ENCODE assay signal across 18 cellular contexts in the genomic region with DNA sequence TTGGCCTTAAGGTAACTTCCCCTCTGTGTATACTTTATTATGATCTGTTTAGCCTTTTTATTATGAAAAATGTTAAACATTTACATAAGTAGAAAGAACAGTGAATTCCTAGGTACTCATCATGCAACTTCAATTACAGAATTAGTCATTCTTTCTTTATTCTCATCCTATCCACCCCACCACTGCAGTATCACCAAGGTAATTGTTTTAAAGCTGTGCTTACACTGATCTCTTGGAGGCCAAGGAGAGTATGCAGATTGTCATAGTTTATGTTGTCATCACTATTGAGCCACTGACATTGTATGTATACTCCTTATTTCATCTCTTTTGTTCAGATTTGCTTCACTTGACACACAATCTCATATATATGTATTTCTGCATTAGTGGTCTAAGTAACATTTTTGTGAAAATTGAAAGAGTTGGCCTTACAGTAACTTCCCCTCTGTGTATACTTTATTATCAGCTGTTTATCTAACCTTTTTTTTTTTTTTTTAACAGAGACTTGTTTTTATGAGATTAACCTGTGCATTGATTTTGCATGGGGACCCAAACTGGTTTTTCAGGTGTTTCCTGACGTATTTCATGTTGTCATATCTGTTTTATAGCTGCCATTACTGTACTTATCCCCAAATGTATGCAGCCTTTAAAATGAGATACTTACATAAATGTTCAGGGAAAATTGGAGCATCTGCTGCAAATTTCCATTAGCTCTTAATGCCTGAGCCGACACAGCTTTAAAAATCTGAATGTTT. TPM values are rescaled to one million over a fixed set of nuclear protein-coding genes. Genes with fewer than 3 reads are reported as not detected.
A peak's percentile ranks its signal among the peaks of the same experiment; 100 is the strongest.
DNase-seq lines count a peak whose midpoint lies in the region; ATAC-seq, FAIRE-seq and TF ChIP-seq lines count a peak whose summit lies in the region.
"Had no signal": no experiment of that assay in that cellular context is flagged by ENCODE, and none has a peak within 500 bp of the region (broad histone marks: within the 10 kb centered on the region; RNA-seq: fewer than 3 reads in every experiment).

No MANE protein-coding gene starts in this region.

- no peak for ATAC-seq in GM12878
- ATAC-seq in psoas muscle = no peak
- no peak for ATAC-seq in HG03159 (IDR thresholded peaks at IDR 0.05; ENCODE audit: unreplicated experiment)
- ATAC-seq: Right ventricle myocardium inferior had no signal

- H4K20me1 ChIP-seq in GM12878 (ENCODE audit: control insufficient read depth, insufficient read depth) = no peaks in the 10 kb centered on the region

- H3K27me3 ChIP-seq in Caco-2 (replicated peaks; ENCODE audit: control insufficient read depth, insufficient read depth, low read length) = no peaks in the 10 kb centered on the region
- H3K27me3 ChIP-seq in GM12878 (replicated peaks in 1 of 2; ENCODE audit: control insufficient read depth in 2 of 2, insufficient read depth in 2 of 2, low read length in 1 of 2) = no peaks in the 10 kb centered on the region
- H3K27me3 ChIP-seq in psoas muscle (ENCODE audit: insufficient read depth in 3 of 3, low read length in 2 of 3) = no peaks in the 10 kb centered on the region

- CTCF ChIA-PET in Caco-2 (lab: Charles Lee) = interaction anchor here (1.0 kb wide), 1 partner anchor 13 kb away, joined by 3 read pairs; no protein-coding TSS in a partner anchor
- CTCF ChIA-PET in GM12878 (lab: Yijun Ruan, JAX) = interaction anchor here (0.7 to 1.8 kb wide), 3 partner anchors 10 to 31 kb away, joined by 3 to 9 read pairs (median 5); no protein-coding TSS in a partner anchor

- H3K9ac ChIP-seq in GM12878 (ENCODE audit: control insufficient read depth, insufficient read depth, low read length) = no peak overlapping the region

- no peak overlapping the region; the same call in 1 of the 2 replicates for H3K27ac ChIP-seq in GM12878 (ENCODE audit: control insufficient read depth, insufficient read depth)
- H3K27ac ChIP-seq in psoas muscle = peak overlapping the region; percentile 76

- H3K4me1 Mint-ChIP-seq in Caco-2 (ENCODE audit: low read depth, unreplicated experiment) = peaks cover 30% of the 10 kb centered on the region
- H3K4me1 Mint-ChIP-seq in HFFc6 (ENCODE audit: low read depth) = peaks cover 58% of the 10 kb centered on the region

- H3K79me2 ChIP-seq in GM12878 (ENCODE audit: control insufficient read depth, insufficient read depth, low read length) = peaks cover 50% of the 10 kb centered on the region

- peak overlapping the region; percentile 60 for H3K4me3 Mint-ChIP-seq in Caco-2 (ENCODE audit: unreplicated experiment)
- H3K4me3 Mint-ChIP-seq in HFFc6 = no peak overlapping the region

- H3K36me3 Mint-ChIP-seq in Caco-2 (ENCODE audit: insufficient read depth, unreplicated experiment) (peaks cover 51% of the 10 kb centered on the region), HFFc6 (ENCODE audit: low read depth) (peaks cover 48% of the 10 kb centered on the region)

- H3K36me3 ChIP-seq in Caco-2 (ENCODE audit: control insufficient read depth, insufficient read depth, low read length) = peaks cover 18% of the 10 kb centered on the region
- H3K36me3 ChIP-seq in GM12878 (ENCODE audit: control insufficient read depth in 2 of 2, insufficient read depth in 2 of 2, low read length in 1 of 2) = peaks cover 12 to 17% of the 10 kb centered on the region in 2 experiments
- peaks cover 5 to 59% of the 10 kb centered on the region in 2 donors for H3K36me3 ChIP-seq in psoas muscle (ENCODE audit: insufficient read depth in 1 of 2, low read depth in 1 of 2)

- POLR2A ChIA-PET in Caco-2 (lab: Charles Lee) (interaction anchor here (0.7 kb wide), 1 partner anchor 56 kb away, joined by 3 read pairs; the partner anchor contains the start of gene DPY19L3), GM12878 (lab: Charles Lee) (interaction anchor here (0.6 to 0.7 kb wide), 2 partner anchors 154 to 1023 kb away, joined by 4 to 5 read pairs; no protein-coding TSS in a partner anchor)

- SMC1A ChIA-PET in GM12878 (lab: Charles Lee; ENCODE audit: uncharacterized antibody, unreplicated experiment) = interaction anchor here (0.6 to 2.0 kb wide), 4 partner anchors 8 to 12 kb away, joined by 3 to 6 read pairs (median 4); no protein-coding TSS in a partner anchor

- WGBS in GM12878 (ENCODE audit: insufficient coverage, insufficient replicate concordance, low lambda C conversion rate, missing lambda C conversion rate) = 97% methylated on average over 2 of the region's 2 CpGs
- WGBS in psoas muscle, 3 donors = 97 to 98% (median 97%) methylated on average over 2 of the region's 2 CpGs

- H2AFZ ChIP-seq in GM12878 (ENCODE audit: control insufficient read depth, low read depth, low read length) = no peak overlapping the region

- H3K27ac Mint-ChIP-seq in Caco-2 (ENCODE audit: unreplicated experiment) = peak overlapping the region; percentile 84
- no peak overlapping the region; the same call in 1 of the 2 replicates for H3K27ac Mint-ChIP-seq in HFFc6

- intact Hi-C loops in Caco-2 (cut with micrococcal nuclease; ENCODE audit: unreplicated experiment) = loop anchor here (1.0 to 2.0 kb wide), 2 partner anchors 23 to 55 kb away; partner anchors contain the start of gene DPY19L3
- intact Hi-C loops in GM12878 (cut with micrococcal nuclease; ENCODE audit: unreplicated experiment) = loop anchor here (5.0 kb wide), 2 partner anchors 57 to 232 kb away; partner anchors contain the start of genes DPY19L3 and PDCD5
- intact Hi-C loops in psoas muscle (cut with DNase I) = loop anchor here (2.0 to 10.0 kb wide), 3 partner anchors 55 to 335 kb away; partner anchors contain the start of gene DPY19L3 (in 2 of the 2)

- RAD21 ChIA-PET in GM12878 (lab: Charles Lee; ENCODE audit: unreplicated experiment) = no interaction called here

- H3K4me3 ChIP-seq in Caco-2 (ENCODE audit: low read depth, low read length) (no peak overlapping the region), GM12878 (no peak overlapping the region), psoas muscle (no peak overlapping the region)
- H3K4me3 ChIP-seq: mucosa of descending colon had no signal

- TF ChIP-seq CTCF in Caco-2 (IDR thresholded peaks at IDR 0.05; ENCODE audit: insufficient read depth in 1 of 2, low read depth in 1 of 2, low read length in 1 of 2, severe bottlenecking in 1 of 2, unreplicated experiment in 1 of 2) (no peak), HFFc6 (IDR thresholded peaks at IDR 0.05) (no peak), GM12878 (IDR thresholded peaks at IDR 0.05 in 2 of 3, conservative IDR thresholded peaks at IDR 0.05 in 1 of 3; ENCODE audit: control insufficient read depth in 2 of 3, extremely low read depth in 1 of 3, insufficient read depth in 1 of 3, low read depth in 3 of 3, low read length in 3 of 3) (no peak), psoas muscle (IDR thresholded peaks at IDR 0.05) (no peak)

- no peak for TF ChIP-seq RAD21 in GM12878 (IDR thresholded peaks at IDR 0.05; ENCODE audit: insufficient read depth, low read depth, low read length)

- H3K4me2 ChIP-seq in GM12878 (ENCODE audit: control insufficient read depth, insufficient read depth) = peak overlapping the region; percentile 26

- in situ Hi-C loops in GM12878 (cut with MboI) = loop anchor here (10.0 kb wide), 1 partner anchor 215 kb away; no protein-coding TSS in a partner anchor

- no peak for TF ChIP-seq POLR2A in GM12878 (IDR thresholded peaks at IDR 0.05; ENCODE audit: low read depth, low read length)

- H3K9me3 Mint-ChIP-seq in Caco-2 (ENCODE audit: unreplicated experiment) = no peaks in the 10 kb centered on the region
- no peaks in the 10 kb centered on the region for H3K9me3 Mint-ChIP-seq in HFFc6

- peaks cover 25% of the 10 kb centered on the region for H3K4me1 ChIP-seq in Caco-2
- peaks cover 13% of the 10 kb centered on the region for H3K4me1 ChIP-seq in GM12878 (ENCODE audit: control insufficient read depth, insufficient read depth, low read length)
- peaks cover 56% of the 10 kb centered on the region for H3K4me1 ChIP-seq in psoas muscle

- BruUV-seq in Caco-2 (replicated peaks; lab: Mats Ljungman, UMichigan) (no TSS peak), GM12878 (replicated peaks; lab: Mats Ljungman, UMichigan) (no TSS peak)

- peak in 1 of 2 experiments; percentile 47 for DNase-seq in Caco-2
- peak; percentile 12 for DNase-seq in HFFc6
- no peak for DNase-seq in GM12878 (ENCODE audit: low read depth, low spot score)
- no peak for DNase-seq in psoas muscle
- DNase-seq in NCI-H2171 treated with DMSO at 0.1 percent for 48 hours (lab: John Stamatoyannopoulos, UW) = no peak
- DNase-seq in effector CD4-positive, alpha-beta T cell = no peak
- DNase-seq: activated CD4-positive, alpha-beta T cell treated with anti-CD3 and anti-CD28 coated beads, Interleukin-2, amount 50 U/mL, for 48 hours; activated naive CD4-positive, alpha-beta T cell treated with anti-CD3 and anti-CD28 coated beads, Interleukin-2, amount 50 U/mL, for 16 hours; C1 segment of cervical spinal cord; central memory CD4-positive, alpha-beta T cell; glutamatergic neuron; MM.1S; mucosa of descending colon; NCI-H2107; NCI-H82 had no signal

- FAIRE-seq in GM12878 (lab: Jason Lieb, UNC) = no peak
- FAIRE-seq: keratinocyte had no signal

- TF ChIP-seq EP300 in GM12878 (IDR thresholded peaks at IDR 0.05; ENCODE audit: borderline replicate concordance in 1 of 2, control insufficient read depth in 1 of 2, low read depth in 2 of 2, low read length in 2 of 2) = no peak

- no peaks in the 10 kb centered on the region for H3K9me3 ChIP-seq in Caco-2
- no peaks in the 10 kb centered on the region; the same call in 2 of the 3 replicates for H3K9me3 ChIP-seq in GM12878 (replicated peaks; ENCODE audit: control insufficient read depth, insufficient read depth, low read length)
- H3K9me3 ChIP-seq in psoas muscle = no peaks in the 10 kb centered on the region
- H3K9me3 ChIP-seq: mucosa of descending colon had no signal

- H3K27me3 Mint-ChIP-seq in Caco-2 (ENCODE audit: insufficient read depth, unreplicated experiment) = no peaks in the 10 kb centered on the region
- H3K27me3 Mint-ChIP-seq in HFFc6 (ENCODE audit: insufficient read depth) = no peaks in the 10 kb centered on the region

RNA-seq across cellular contexts. Expression of gene ZNF507, which starts 4.5 kb away (rescaled TPM):
- total RNA-seq in Caco-2 (2022) (26.6 and 27.4 TPM in 2 replicates), GM12878 (2014; rRNA removed) (9.4 and 10.6 TPM in 2 replicates), GM12878 (2014; rRNA removed; fragmentation: Illumina TruSeq; extraction: Trizol) (10.2 and 11.6 TPM in 2 replicates), GM12878 (2021) (16.5 and 17.4 TPM in 2 replicates), psoas muscle (10 to 100 TPM; 23.2 to 25.0 (median 23.8) TPM)
- 10 to 100 TPM; 13.0 to 18.3 (median 16.0) TPM for total RNA-seq in HFFc6 (2021; fragmentation: NEBNext Ultra II Directional; extraction: Animal tissue kit (Norgen Biotek cat#: 25700))
- total RNA-seq in GM12878 (2013; cell fraction: nucleolus; rRNA removed) = 66.7 and 70.4 TPM in 2 replicates
- polyA plus RNA-seq in GM12878 (2011; ENCODE audit: low read depth) = 6.6 TPM
- polyA plus RNA-seq in GM12878 (2011; rRNA removed) (18.4 and 21.5 TPM in 2 replicates), GM12878 (2014; fragmentation: Illumina TruSeq; extraction: Trizol) (15.8 and 18.8 TPM in 2 replicates), GM12878 (2014; fragmentation: Nextera tagmentation; extraction: Ambion mirVana) (1 to 10 TPM; 2.3 to 2.7 TPM), GM12878 (2014; rRNA removed) (10.0 and 10.3 TPM in 2 replicates), GM12878 (2016; fragmentation: Nextera tagmentation; extraction: Ambion mirVana) (10 to 100 TPM in 1 of 2 experiments, 1 to 10 TPM in 1; 8.3 to 10.0 TPM), psoas muscle (10 to 100 TPM in 1 of 3 donors, 1 to 10 TPM in 2; 4.7 to 13.6 (median 5.3) TPM)
- polyA plus RNA-seq in GM12878 (2011; cell fraction: cytosol; rRNA removed) = 8.4 and 8.9 TPM in 2 replicates
- polyA plus RNA-seq in GM12878 (2011; cell fraction: nucleus; rRNA removed) = 21.7 and 21.9 TPM in 2 replicates
- polyA plus RNA-seq in GM12878 (2012) = 6.2 and 6.9 TPM in 2 replicates
- polyA minus RNA-seq in GM12878 (2011; rRNA and poly(A)+ RNA removed) = 21.8 and 37.4 TPM in 2 replicates
- 6.0 and 7.7 TPM in 2 replicates for polyA minus RNA-seq in GM12878 (2011; cell fraction: cytosol; rRNA and poly(A)+ RNA removed)
- 16.9 and 25.1 TPM in 2 replicates for polyA minus RNA-seq in GM12878 (2011; cell fraction: nucleus; rRNA and poly(A)+ RNA removed)

RNA-seq across cellular contexts. Expression of gene DPY19L3, which starts 55.7 kb away (rescaled TPM):
- total RNA-seq in Caco-2 (2022) = 40.7 and 41.5 TPM in 2 replicates
- 10 to 100 TPM; 23.5 to 32.7 (median 26.5) TPM for total RNA-seq in HFFc6 (2021; fragmentation: NEBNext Ultra II Directional; extraction: Animal tissue kit (Norgen Biotek cat#: 25700))
- 59.0 and 62.6 TPM in 2 replicates for total RNA-seq in GM12878 (2013; cell fraction: nucleolus; rRNA removed)
- 17.5 and 21.2 TPM in 2 replicates for total RNA-seq in GM12878 (2014; rRNA removed)
- total RNA-seq in GM12878 (2014; rRNA removed; fragmentation: Illumina TruSeq; extraction: Trizol) = 11.0 and 11.9 TPM in 2 replicates
- 23.8 and 30.2 TPM in 2 replicates for total RNA-seq in GM12878 (2021)
- polyA plus RNA-seq in GM12878 (2011; ENCODE audit: low read depth) = 5.6 TPM
- 15.2 and 19.2 TPM in 2 replicates for polyA plus RNA-seq in GM12878 (2011; rRNA removed)
- polyA plus RNA-seq in GM12878 (2011; cell fraction: cytosol; rRNA removed) = 18.5 and 23.2 TPM in 2 replicates
- 68.1 and 95.2 TPM in 2 replicates for polyA plus RNA-seq in GM12878 (2011; cell fraction: nucleus; rRNA removed)
- 6.9 and 8.4 TPM in 2 replicates for polyA plus RNA-seq in GM12878 (2012)
- 16.4 and 18.4 TPM in 2 replicates for polyA plus RNA-seq in GM12878 (2014; fragmentation: Illumina TruSeq; extraction: Trizol)
- polyA plus RNA-seq in GM12878 (2014; fragmentation: Nextera tagmentation; extraction: Ambion mirVana) = 1 to 10 TPM; 2.5 to 3.2 TPM
- 24.1 and 29.4 TPM in 2 replicates for polyA plus RNA-seq in GM12878 (2014; rRNA removed)
- 10 to 100 TPM; 10.8 to 12.2 TPM for polyA plus RNA-seq in GM12878 (2016; fragmentation: Nextera tagmentation; extraction: Ambion mirVana)
- polyA minus RNA-seq in GM12878 (2011; rRNA and poly(A)+ RNA removed) = 36.1 and 36.3 TPM in 2 replicates
- polyA minus RNA-seq in GM12878 (2011; cell fraction: cytosol; rRNA and poly(A)+ RNA removed) = 8.0 and 19.9 TPM in 2 replicates
- polyA minus RNA-seq in GM12878 (2011; cell fraction: nucleus; rRNA and poly(A)+ RNA removed) = 32.5 and 55.5 TPM in 2 replicates
- 1 to 10 TPM; 3.1 to 4.8 (median 3.8) TPM for total RNA-seq in psoas muscle
- polyA plus RNA-seq in psoas muscle = 1 to 10 TPM; 1.6 to 4.4 (median 2.7) TPM
